8 cellular contexts compared by ENCODE assay signal in genomic region chr18:50356036-50356945, GRCh38. TPM values are rescaled to one million over a fixed set of nuclear protein-coding genes. Genes with fewer than 3 reads are reported as not detected.
DNase-seq lines count a peak whose midpoint lies in the region; ATAC-seq, FAIRE-seq and TF ChIP-seq lines count a peak whose summit lies in the region.

No MANE protein-coding gene starts in this region.

- peak; percentile 77 for ATAC-seq in GM18502 (IDR thresholded peaks at IDR 0.05; ENCODE audit: poor library complexity, unreplicated experiment)
- peak; percentile 93 for ATAC-seq in GM12878
- peak; percentile 87 to 92 for ATAC-seq in stimulated activated naive B cell treated with anti-CD40 and anti-IgM and Interleukin-4, amounts not matched to agents 10 μg/mL and 1 μg/mL and 100 μg/mL, for 72 hours (replicated peaks)
- ATAC-seq in GM19035 (IDR thresholded peaks at IDR 0.05; ENCODE audit: unreplicated experiment): no peak

- no peaks in the 10 kb centered on the region for H3K27me3 ChIP-seq in GM23248 (replicated peaks; ENCODE audit: insufficient read depth)
- H3K27me3 ChIP-seq in GM12878 (replicated peaks in 1 of 2; ENCODE audit: control insufficient read depth in 2 of 2, insufficient read depth in 2 of 2, low read length in 1 of 2): no peaks in the 10 kb centered on the region; a peak in 1 of 4 replicates

- H3K4me3 ChIP-seq in GM23248: no peak overlapping the region
- H3K4me3 ChIP-seq in GM12878: no peak overlapping the region

- TF ChIP-seq CTCF in GM12878 (IDR thresholded peaks at IDR 0.05 in 2 of 3, conservative IDR thresholded peaks at IDR 0.05 in 1 of 3; ENCODE audit: control insufficient read depth in 2 of 3, extremely low read depth in 1 of 3, insufficient read depth in 1 of 3, low read depth in 3 of 3, low read length in 3 of 3): peak; percentile 18 to 50 (median 41); a peak in 5 of 6 replicates

- H3K4me1 Mint-ChIP-seq in stimulated activated naive B cell treated with anti-CD40 and anti-IgM and Interleukin-4, amounts not matched to agents 10 μg/mL and 1 μg/mL and 100 μg/mL, for 72 hours: peaks cover 12 to 23% of the 10 kb centered on the region in 2 donors

- no peak overlapping the region for H3K4me2 ChIP-seq in GM23248 (ENCODE audit: unreplicated experiment)
- peak overlapping the region; percentile 67 for H3K4me2 ChIP-seq in GM12878 (ENCODE audit: control insufficient read depth, insufficient read depth)

- H3K27me3 Mint-ChIP-seq in stimulated activated naive B cell treated with anti-CD40 and anti-IgM and Interleukin-4, amounts not matched to agents 10 μg/mL and 1 μg/mL and 100 μg/mL, for 72 hours: peaks cover 14 to 20% of the 10 kb centered on the region in 2 donors

- no peak for TF ChIP-seq POLR2A in GM12878 (IDR thresholded peaks at IDR 0.05; ENCODE audit: low read depth, low read length)

- H3K9me3 ChIP-seq in GM23248 (ENCODE audit: low read depth): no peaks in the 10 kb centered on the region
- peaks cover 2% of the 10 kb centered on the region; the same call in 2 of the 3 replicates for H3K9me3 ChIP-seq in GM12878 (replicated peaks; ENCODE audit: control insufficient read depth, insufficient read depth, low read length)

- no peaks in the 10 kb centered on the region for H3K79me2 ChIP-seq in GM23248 (ENCODE audit: insufficient read depth)
- H3K79me2 ChIP-seq in GM12878 (ENCODE audit: control insufficient read depth, insufficient read depth, low read length): no peaks in the 10 kb centered on the region

- BruUV-seq in GM12878 (replicated peaks; lab: Mats Ljungman, UMichigan): no TSS peak

- peak; percentile 50 for TF ChIP-seq RAD21 in GM12878 (IDR thresholded peaks at IDR 0.05; ENCODE audit: insufficient read depth, low read depth, low read length)

- peak overlapping the region; percentile 22 for H3K27ac Mint-ChIP-seq in stimulated activated naive B cell treated with anti-CD40 and anti-IgM and Interleukin-4, amounts not matched to agents 10 μg/mL and 1 μg/mL and 100 μg/mL, for 72 hours

- TF ChIP-seq EP300 in GM12878 (IDR thresholded peaks at IDR 0.05; ENCODE audit: borderline replicate concordance in 1 of 2, control insufficient read depth in 1 of 2, low read depth in 2 of 2, low read length in 2 of 2): peak; percentile 21 to 39; a peak in 2 of 4 replicates

- peak; percentile 35 for FAIRE-seq in GM12878 (lab: Jason Lieb, UNC)

- in situ Hi-C loops in GM23248 (cut with MboI): no loop called here
- in situ Hi-C loops in GM12878 (cut with MboI): loop anchor here (5.0 to 10.0 kb wide), 3 partner anchors 71 to 241 kb away; partner anchors contain the start of genes CXXC1 and MBD1

- peak overlapping the region; percentile 22 to 50 for H3K4me3 Mint-ChIP-seq in stimulated activated naive B cell treated with anti-CD40 and anti-IgM and Interleukin-4, amounts not matched to agents 10 μg/mL and 1 μg/mL and 100 μg/mL, for 72 hours

- SMC1A ChIA-PET in GM12878 (lab: Charles Lee; ENCODE audit: uncharacterized antibody, unreplicated experiment): interaction anchor here (0.8 to 7.7 kb wide), 54 partner anchors 14 to 496 kb away, joined by 3 to 145 read pairs (median 5); partner anchors contain the start of genes CFAP53, MBD1, MYO5B and SKA1

- no peaks in the 10 kb centered on the region for H4K20me1 ChIP-seq in GM23248 (ENCODE audit: insufficient read depth)
- no peaks in the 10 kb centered on the region for H4K20me1 ChIP-seq in GM12878 (ENCODE audit: control insufficient read depth, insufficient read depth)

- intact Hi-C loops in GM12878 (cut with micrococcal nuclease; ENCODE audit: unreplicated experiment): loop anchor here (1.0 to 10.0 kb wide), 4 partner anchors 41 to 221 kb away; partner anchors contain the start of gene CXXC1

- H3F3A ChIP-seq in GM23248 (ENCODE audit: insufficient read depth): 0 out of 2 replicates have a peak, but pooled peaks cover 4% of the 10 kb centered on the region

- CTCF ChIA-PET in GM12878 (lab: Yijun Ruan, JAX): interaction anchor here (0.6 to 8.4 kb wide), 69 partner anchors 10 to 407 kb away, joined by 3 to 226 read pairs (median 6); partner anchors contain the start of genes CFAP53, MBD1 and SKA1

- no peak overlapping the region for H2AFZ ChIP-seq in GM23248
- H2AFZ ChIP-seq in GM12878 (ENCODE audit: control insufficient read depth, low read depth, low read length): peak overlapping the region; percentile 79

- DNase-seq in GM23248 (peak; percentile 46), LHCN-M2 (ENCODE audit: low read depth) (peak; percentile 37), GM12878 (ENCODE audit: low read depth, low spot score) (peak; percentile 79), nucleus accumbens (lab: John Stamatoyannopoulos, UW) (no peak)
- DNase-seq in stimulated activated naive B cell treated with anti-CD40 and anti-IgM and Interleukin-4, amounts not matched to agents 10 μg/mL and 1 μg/mL and 100 μg/mL, for 72 hours: peak; percentile 27
- DNase-seq in activated CD4-positive, CD25-positive, alpha-beta regulatory T cell treated with anti-CD3 and anti-CD28 coated beads, Interleukin-2, amount 50 U/mL, for 72 hours: no peak

- RAD21 ChIA-PET in GM12878 (lab: Charles Lee; ENCODE audit: unreplicated experiment): interaction anchor here (0.7 to 5.5 kb wide), 44 partner anchors 14 to 845 kb away, joined by 3 to 125 read pairs (median 6); partner anchors contain the start of genes CFAP53, MBD1, MYO5B and SKA1

- no peaks in the 10 kb centered on the region for H3K36me3 Mint-ChIP-seq in stimulated activated naive B cell treated with anti-CD40 and anti-IgM and Interleukin-4, amounts not matched to agents 10 μg/mL and 1 μg/mL and 100 μg/mL, for 72 hours

- POLR2A ChIA-PET in GM12878 (lab: Charles Lee): interaction anchor here (0.6 to 3.9 kb wide), 17 partner anchors 15 to 897 kb away, joined by 3 to 32 read pairs (median 5); partner anchors contain the start of genes CFAP53, MBD1, MYO5B and SKA1

- peaks cover 0 to 2% of the 10 kb centered on the region in 2 donors for H3K9me3 Mint-ChIP-seq in stimulated activated naive B cell treated with anti-CD40 and anti-IgM and Interleukin-4, amounts not matched to agents 10 μg/mL and 1 μg/mL and 100 μg/mL, for 72 hours

- H3K9ac ChIP-seq in GM23248 (no peak overlapping the region), GM12878 (ENCODE audit: control insufficient read depth, insufficient read depth, low read length) (no peak overlapping the region)

- WGBS in GM23248 (ENCODE audit: low coverage in 1 of 2, low lambda C conversion rate in 2 of 2, missing lambda C conversion rate in 2 of 2), 2 experiments: 0 to 5% methylated on average over 4 of the region's 4 CpGs
- WGBS in GM12878 (ENCODE audit: insufficient coverage, insufficient replicate concordance, low lambda C conversion rate, missing lambda C conversion rate): 0% methylated on average over 4 of the region's 4 CpGs

- H3K36me3 ChIP-seq in GM23248 (ENCODE audit: low read depth): no peaks in the 10 kb centered on the region
- H3K36me3 ChIP-seq in GM12878 (ENCODE audit: control insufficient read depth in 2 of 2, insufficient read depth in 2 of 2, low read length in 1 of 2): no peaks in the 10 kb centered on the region

- H3K27ac ChIP-seq in GM23248 (no peak overlapping the region), GM12878 (ENCODE audit: control insufficient read depth, insufficient read depth) (peak overlapping the region; percentile 86)

- H3K9me2 ChIP-seq in GM23248 (ENCODE audit: insufficient read depth): no peaks in the 10 kb centered on the region

- H3K4me1 ChIP-seq in GM23248 (ENCODE audit: insufficient read depth) (0 out of 2 replicates have a peak, but pooled peaks cover 3% of the 10 kb centered on the region), GM12878 (ENCODE audit: control insufficient read depth, insufficient read depth, low read length) (peaks cover 15% of the 10 kb centered on the region)

TF ChIP-seq in GM12878, 131 proteins besides CTCF, POLR2A, EP300 and RAD21 (continues in another document):
- no peak for TF ChIP-seq SKIL (IDR thresholded peaks at IDR 0.05; ENCODE audit: low read depth, poor library complexity, severe bottlenecking)

RNA-seq across cellular contexts. Expression of gene SKA1, which starts 18.6 kb away (rescaled TPM):
- 5.6 and 8.8 TPM in 2 replicates for total RNA-seq in GM23248 (2014; rRNA removed; shearing (Covaris generic))
- polyA plus RNA-seq in GM23248 (2016; fragmentation: Nextera tagmentation; extraction: Ambion mirVana): 6.6 and 9.4 TPM in 2 replicates
- 44.1 and 47.3 TPM in 2 replicates for total RNA-seq in LHCN-M2 (2014; rRNA removed)
- 8.6 TPM for polyA plus RNA-seq in LHCN-M2 (2012)
- total RNA-seq in GM12878 (2013; cell fraction: nucleolus; rRNA removed): 2.9 and 3.6 TPM in 2 replicates
- 31.3 and 34.2 TPM in 2 replicates for total RNA-seq in GM12878 (2014; rRNA removed)
- 32.3 and 35.7 TPM in 2 replicates for total RNA-seq in GM12878 (2014; rRNA removed; fragmentation: Illumina TruSeq; extraction: Trizol)
- 24.0 and 25.6 TPM in 2 replicates for total RNA-seq in GM12878 (2021)
- polyA plus RNA-seq in GM12878 (2011; ENCODE audit: low read depth): 9.8 TPM
- polyA plus RNA-seq in GM12878 (2011; rRNA removed): 23.7 and 38.6 TPM in 2 replicates
- 17.4 and 18.1 TPM in 2 replicates for polyA plus RNA-seq in GM12878 (2011; cell fraction: cytosol; rRNA removed)
- 4.3 and 5.8 TPM in 2 replicates for polyA plus RNA-seq in GM12878 (2011; cell fraction: nucleus; rRNA removed)
- polyA plus RNA-seq in GM12878 (2012): 11.6 and 13.5 TPM in 2 replicates
- polyA plus RNA-seq in GM12878 (2014; fragmentation: Illumina TruSeq; extraction: Trizol): 36.7 and 40.9 TPM in 2 replicates
- 10 to 100 TPM; 16.4 to 17.6 TPM for polyA plus RNA-seq in GM12878 (2014; fragmentation: Nextera tagmentation; extraction: Ambion mirVana)
- polyA plus RNA-seq in GM12878 (2014; rRNA removed): 25.4 and 30.8 TPM in 2 replicates
- 10 to 100 TPM; 31.9 to 34.2 TPM for polyA plus RNA-seq in GM12878 (2016; fragmentation: Nextera tagmentation; extraction: Ambion mirVana)
- 14.8 and 18.1 TPM in 2 replicates for polyA minus RNA-seq in GM12878 (2011; rRNA and poly(A)+ RNA removed)
- 11.0 and 16.4 TPM in 2 replicates for polyA minus RNA-seq in GM12878 (2011; cell fraction: cytosol; rRNA and poly(A)+ RNA removed)
- 2.3 and 5.5 TPM in 2 replicates for polyA minus RNA-seq in GM12878 (2011; cell fraction: nucleus; rRNA and poly(A)+ RNA removed)

Comparison
In these comparisons a context has a peak if more than half of its experiments do, and no peak if none do; other contexts are left out.
1. DNase-seq: peak in GM23248 (single experiment), LHCN-M2 (single experiment), GM12878 (single experiment) and stimulated activated naive B cell treated with anti-CD40 and anti-IgM and Interleukin-4, amounts not matched to agents 10 μg/mL and 1 μg/mL and 100 μg/mL, for 72 hours (single experiment); none in activated CD4-positive, CD25-positive, alpha-beta regulatory T cell treated with anti-CD3 and anti-CD28 coated beads, Interleukin-2, amount 50 U/mL, for 72 hours (single experiment) and nucleus accumbens (0 of 56).